ENCODE assay signal across 8 cellular contexts in genomic region chr3:45592830-45593707, GRCh38. TPM values are rescaled to one million over a fixed set of nuclear protein-coding genes. Genes with fewer than 3 reads are reported as not detected.
DNase-seq lines count a peak whose midpoint lies in the region; ATAC-seq and TF ChIP-seq lines count a peak whose summit lies in the region.

No MANE protein-coding gene starts in this region.

- TF ChIP-seq CTCF in RWPE1 (conservative IDR thresholded peaks at IDR 0.05; ENCODE audit: low read depth) (peak; percentile 87), fibroblast of the aortic adventitia (IDR thresholded peaks at IDR 0.05; ENCODE audit: insufficient read depth, low read length) (peak; percentile 91)

- DNase-seq in ELR (ENCODE audit: low read depth) = peak; percentile 95
- DNase-seq in KBM-7 = peak; percentile 92
- DNase-seq in RWPE1 (ENCODE audit: low spot score) = peak; percentile 75
- peak; percentile 59 for DNase-seq in activated effector memory CD4-positive, alpha-beta T cell treated with Interleukin-2 at 50 U/mL for 16 hours
- DNase-seq in fibroblast of the aortic adventitia (ENCODE audit: low read depth) = peak; percentile 87
- DNase-seq in naive thymus-derived CD8-positive, alpha-beta T cell = peak; percentile 49 to 84 (median 62)
- DNase-seq in stimulated activated naive B cell treated with anti-CD40 and anti-IgM and Interleukin-4, amounts not matched to agents 10 μg/mL and 1 μg/mL and 100 μg/mL, for 72 hours = peak; percentile 56

- CTCF ChIA-PET in RWPE1 (lab: Yijun Ruan, JAX) = interaction anchor here (0.7 kb wide), 1 partner anchor 549 kb away, joined by 5 read pairs; no protein-coding TSS in a partner anchor

- peak overlapping the region; percentile 76 to 93 (median 85) for H3K4me3 Mint-ChIP-seq in naive thymus-derived CD8-positive, alpha-beta T cell
- H3K4me3 Mint-ChIP-seq in stimulated activated naive B cell treated with anti-CD40 and anti-IgM and Interleukin-4, amounts not matched to agents 10 μg/mL and 1 μg/mL and 100 μg/mL, for 72 hours = peak overlapping the region; percentile 87 to 98

- peaks cover 0 to 4% (median 0%) of the 10 kb centered on the region in 3 donors for H3K36me3 Mint-ChIP-seq in naive thymus-derived CD8-positive, alpha-beta T cell
- peaks cover 2 to 23% of the 10 kb centered on the region in 2 donors for H3K36me3 Mint-ChIP-seq in stimulated activated naive B cell treated with anti-CD40 and anti-IgM and Interleukin-4, amounts not matched to agents 10 μg/mL and 1 μg/mL and 100 μg/mL, for 72 hours

- H3K27me3 Mint-ChIP-seq in naive thymus-derived CD8-positive, alpha-beta T cell = no peaks in the 10 kb centered on the region
- no peaks in the 10 kb centered on the region for H3K27me3 Mint-ChIP-seq in stimulated activated naive B cell treated with anti-CD40 and anti-IgM and Interleukin-4, amounts not matched to agents 10 μg/mL and 1 μg/mL and 100 μg/mL, for 72 hours

- POLR2A ChIA-PET in RWPE1 (lab: Yijun Ruan, JAX; ENCODE audit: low non-redundant PET) = no interaction called here
- POLR2A ChIA-PET in naive thymus-derived CD8-positive, alpha-beta T cell (lab: Charles Lee) = interaction anchor here (1.5 to 1.6 kb wide), 2 partner anchors 67 to 96 kb away, joined by 4 to 7 read pairs; partner anchors contain the start of gene SACM1L

- peak; percentile 48 to 52 for ATAC-seq in naive thymus-derived CD8-positive, alpha-beta T cell
- peak; percentile 13 to 19 for ATAC-seq in stimulated activated naive B cell treated with anti-CD40 and anti-IgM and Interleukin-4, amounts not matched to agents 10 μg/mL and 1 μg/mL and 100 μg/mL, for 72 hours (replicated peaks)
- ATAC-seq in HG03039 (IDR thresholded peaks at IDR 0.05; ENCODE audit: unreplicated experiment) = no peak

- H3K27ac Mint-ChIP-seq in naive thymus-derived CD8-positive, alpha-beta T cell = peak overlapping the region; percentile 44 to 95 (median 86)
- peak overlapping the region; percentile 86 for H3K27ac Mint-ChIP-seq in stimulated activated naive B cell treated with anti-CD40 and anti-IgM and Interleukin-4, amounts not matched to agents 10 μg/mL and 1 μg/mL and 100 μg/mL, for 72 hours

- in situ Hi-C loops in KBM-7 (cut with MboI; ENCODE audit: low pct_unique_long_range_greater_than_20kb, low sequenced_read_pairs) = loop anchor here (10.0 kb wide), 1 partner anchor 62 kb away; no protein-coding TSS in a partner anchor

- H3K27ac ChIP-seq in RWPE1 = peak overlapping the region; percentile 85

- H3K4me3 ChIP-seq in fibroblast of the aortic adventitia (ENCODE audit: low read depth, low read length) = peak overlapping the region; percentile 74

- peaks cover 18 to 51% (median 45%) of the 10 kb centered on the region in 4 donors for H3K4me1 Mint-ChIP-seq in naive thymus-derived CD8-positive, alpha-beta T cell
- H3K4me1 Mint-ChIP-seq in stimulated activated naive B cell treated with anti-CD40 and anti-IgM and Interleukin-4, amounts not matched to agents 10 μg/mL and 1 μg/mL and 100 μg/mL, for 72 hours = peaks cover 35 to 54% of the 10 kb centered on the region in 2 donors

- H3K9me3 Mint-ChIP-seq in naive thymus-derived CD8-positive, alpha-beta T cell = no peaks in the 10 kb centered on the region
- no peaks in the 10 kb centered on the region for H3K9me3 Mint-ChIP-seq in stimulated activated naive B cell treated with anti-CD40 and anti-IgM and Interleukin-4, amounts not matched to agents 10 μg/mL and 1 μg/mL and 100 μg/mL, for 72 hours

RNA-seq across cellular contexts. Expression of gene LIMD1, which starts 1.5 kb away (rescaled TPM):
- total RNA-seq in fibroblast of the aortic adventitia (ENCODE audit: low replicate concordance) = 10.6 and 18.8 TPM in 2 replicates
- total RNA-seq in naive thymus-derived CD8-positive, alpha-beta T cell = 10 to 100 TPM; 29.3 to 30.4 TPM
- 1 to 10 TPM; 4.2 to 6.0 (median 4.6) TPM for polyA plus RNA-seq in naive thymus-derived CD8-positive, alpha-beta T cell
